8 cellular contexts compared by ENCODE assay signal in genomic region chr17:60641810-60642220, GRCh38. TPM values are rescaled to one million over a fixed set of nuclear protein-coding genes. Genes with fewer than 3 reads are reported as not detected.
DNase-seq lines count a peak whose midpoint lies in the region; ATAC-seq and TF ChIP-seq lines count a peak whose summit lies in the region.

No MANE protein-coding gene starts in this region.

- no peaks in the 10 kb centered on the region for H3K9me3 ChIP-seq in CD8-positive, alpha-beta memory T cell (ENCODE audit: low read length)
- H3K9me3 ChIP-seq in tibial artery, result no peaks in the 10 kb centered on the region

- H3K27ac Mint-ChIP-seq in CD8-positive, alpha-beta memory T cell, result no peak overlapping the region

- intact Hi-C loops in tibial artery (cut with DNase I; ENCODE audit: low total_unique reads), result loop anchor here (5.0 kb wide), 1 partner anchor 65 kb away; no protein-coding TSS in a partner anchor

- H3K36me3 Mint-ChIP-seq in CD8-positive, alpha-beta memory T cell, result peaks cover 0 to 42% (median 6%) of the 10 kb centered on the region in 3 donors

- TF ChIP-seq CTCF in epithelial cell of esophagus (IDR thresholded peaks at IDR 0.05; ENCODE audit: insufficient read depth, low read depth, low read length, missing control alignments) (peak; percentile 59), tibial artery (IDR thresholded peaks at IDR 0.05) (peak; percentile 33 to 47)

- CTCF ChIA-PET in CD8-positive, alpha-beta memory T cell (lab: Charles Lee), result no interaction called here

- peaks cover 11 to 22% (median 16%) of the 10 kb centered on the region in 3 donors for H3K4me1 Mint-ChIP-seq in CD8-positive, alpha-beta memory T cell

- no peak for ATAC-seq in GM21447 (IDR thresholded peaks at IDR 0.05; ENCODE audit: unreplicated experiment)

- no peaks in the 10 kb centered on the region for H3K4me1 ChIP-seq in CD8-positive, alpha-beta memory T cell (ENCODE audit: insufficient read depth, low read length)
- peaks cover 0 to 3% (median 0%) of the 10 kb centered on the region in 4 donors for H3K4me1 ChIP-seq in tibial artery

- H3K27me3 ChIP-seq in CD8-positive, alpha-beta memory T cell (ENCODE audit: insufficient read depth, low read length, poor library complexity, severe bottlenecking), result no peaks in the 10 kb centered on the region
- H3K27me3 ChIP-seq in tibial artery, result no peaks in the 10 kb centered on the region

- peak; percentile 11 to 60 (median 28) for DNase-seq in CD8-positive, alpha-beta memory T cell
- DNase-seq in HCEC 1CT, result peak; percentile 76
- peak; percentile 66 for DNase-seq in NCI-H345 treated with DMSO at 0.1 percent for 48 hours (lab: John Stamatoyannopoulos, UW; ENCODE audit: unreplicated experiment)
- peak; percentile 8 for DNase-seq in activated CD4-positive, CD25-positive, alpha-beta regulatory T cell treated with anti-CD3 and anti-CD28 coated beads, Interleukin-2, amount 50 U/mL, for 16 hours (ENCODE audit: low read depth, low spot score)
- peak; percentile 86 for DNase-seq in epithelial cell of esophagus (ENCODE audit: low read depth)
- peak; percentile 44 for DNase-seq in middle frontal gyrus (ENCODE audit: extremely low spot score, low spot score)
- DNase-seq in tibial artery, result peak; percentile 42 to 74

- POLR2A ChIA-PET in CD8-positive, alpha-beta memory T cell (lab: Charles Lee), result no interaction called here

- H3K27ac ChIP-seq in CD8-positive, alpha-beta memory T cell (ENCODE audit: low read depth, low read length), result no peak overlapping the region
- no peak overlapping the region for H3K27ac ChIP-seq in tibial artery

- H3K4me3 Mint-ChIP-seq in CD8-positive, alpha-beta memory T cell, result no peak overlapping the region

- H3K27me3 Mint-ChIP-seq in CD8-positive, alpha-beta memory T cell, result no peaks in the 10 kb centered on the region

- no peaks in the 10 kb centered on the region for H3K36me3 ChIP-seq in CD8-positive, alpha-beta memory T cell (ENCODE audit: insufficient read depth, low read length)
- H3K36me3 ChIP-seq in tibial artery, result peaks cover 0 to 26% (median under 1%) of the 10 kb centered on the region in 3 donors

- H3K4me3 ChIP-seq in CD8-positive, alpha-beta memory T cell (ENCODE audit: low read length), result no peak overlapping the region
- no peak overlapping the region for H3K4me3 ChIP-seq in epithelial cell of esophagus (ENCODE audit: low read length)
- H3K4me3 ChIP-seq in tibial artery, result no peak overlapping the region

- H3K9me3 Mint-ChIP-seq in CD8-positive, alpha-beta memory T cell, result no peaks in the 10 kb centered on the region

RNA-seq across cellular contexts. Expression of gene BCAS3, which starts 35.8 kb away (rescaled TPM):
- total RNA-seq in CD8-positive, alpha-beta memory T cell, result 10 to 100 TPM; 10.7 to 13.5 TPM
- polyA plus RNA-seq in CD8-positive, alpha-beta memory T cell, result 35.3 TPM

RNA-seq across cellular contexts. Expression of gene PPM1D, which starts 41.8 kb away (rescaled TPM):
- total RNA-seq in CD8-positive, alpha-beta memory T cell, result 10 to 100 TPM; 17.8 to 19.0 TPM
- polyA plus RNA-seq in CD8-positive, alpha-beta memory T cell, result 13.1 TPM

Comparison
In these comparisons a context has a peak if more than half of its experiments do, and no peak if none do; other contexts are left out.
1. DNase-seq: peak in every context shown above with its lines; median percentile 86 in epithelial cell of esophagus; 76 in HCEC 1CT; 66 in NCI-H345 treated with DMSO at 0.1 percent for 48 hours; 58 in tibial artery; 44 in middle frontal gyrus; 28 in CD8-positive, alpha-beta memory T cell; 8 in activated CD4-positive, CD25-positive, alpha-beta regulatory T cell treated with anti-CD3 and anti-CD28 coated beads, Interleukin-2, amount 50 U/mL, for 16 hours.